Comparison of ENCODE assay signal across 8 cellular contexts in genomic region chr14:60648934-60649814, GRCh38. TPM values are rescaled to one million over a fixed set of nuclear protein-coding genes. Genes with fewer than 3 reads are reported as not detected.
A peak's percentile ranks its signal among the peaks of the same experiment; 100 is the strongest.
DNase-seq lines count a peak whose midpoint lies in the region; ATAC-seq, FAIRE-seq and TF ChIP-seq lines count a peak whose summit lies in the region.

Gene SIX1, minus strand, starts transcription at chr14:60649477. Its CDS starts 288 bp downstream, at chr14:60649189.

- FAIRE-seq in HepG2 (lab: Jason Lieb, UNC), result no peak

- H3K4me3 ChIP-seq in Caco-2 (ENCODE audit: low read depth, low read length) (peak within 1 kb of the TSS; percentile 42), MM.1S (ENCODE audit: low read length) (peak within 1 kb of the TSS; percentile 60), HepG2 (replicated peaks in 1 of 3; ENCODE audit: insufficient read depth in 1 of 3, low read depth in 2 of 3, low read length in 3 of 3) (peak within 1 kb of the TSS; percentile 75 to 79 (median 77))

- peaks cover 13% of the 10 kb centered on the region for H3F3A ChIP-seq in MM.1S (ENCODE audit: insufficient read depth, low read length)

- in situ Hi-C loops in HepG2 (cut with HindIII; ENCODE audit: extremely low pct_ligation_motif_present, low pct_unique_long_range_greater_than_20kb), result no loop called here

- POLR2A ChIA-PET in Caco-2 (lab: Charles Lee) (no interaction called here), HepG2 (lab: Yijun Ruan, JAX) (interaction anchor here (0.7 to 1.7 kb wide), 9 partner anchors 8 to 332 kb away, joined by 3 to 7 read pairs (median 5); partner anchors contain the start of genes SIX4, SLC38A6 and TRMT5)

- TF ChIP-seq RAD21 in HepG2 (CRISPR knock-in tag; IDR thresholded peaks at IDR 0.05), result 0 out of 2 replicates have a peak, but pooled peaks have one; percentile 9

- ATAC-seq in GM21423 (IDR thresholded peaks at IDR 0.05; ENCODE audit: unreplicated experiment) (peak; percentile 64), HepG2 (peak; percentile 93)
- peak; percentile 64 for ATAC-seq in stimulated activated naive CD8-positive, alpha-beta T cell treated with anti-CD3 and anti-CD28 coated beads, Interleukin-15, amount 100 ng/mL, for 72 hours

- H3K9me3 ChIP-seq in Caco-2, result no peaks in the 10 kb centered on the region
- no peaks in the 10 kb centered on the region for H3K9me3 ChIP-seq in MM.1S (replicated peaks; ENCODE audit: insufficient read depth, low read length)
- no peaks in the 10 kb centered on the region for H3K9me3 ChIP-seq in HepG2 (ENCODE audit: low read length)

- H3K9ac ChIP-seq in MM.1S (ENCODE audit: low read length) (peak within 1 kb of the TSS; percentile 49; the same call in 1 of the 2 replicates), HepG2 (ENCODE audit: insufficient read depth, low read depth, low read length) (peak within 1 kb of the TSS; percentile 69)

- no peaks in the 10 kb centered on the region for H4K20me1 ChIP-seq in MM.1S (ENCODE audit: insufficient read depth, low read length)
- no peaks in the 10 kb centered on the region for H4K20me1 ChIP-seq in HepG2 (ENCODE audit: insufficient read depth, low read length)

- H3K4me1 Mint-ChIP-seq in Caco-2 (ENCODE audit: low read depth, unreplicated experiment), result peaks cover 24% of the 10 kb centered on the region
- H3K4me1 Mint-ChIP-seq in stimulated activated naive CD8-positive, alpha-beta T cell treated with anti-CD3 and anti-CD28 coated beads, Interleukin-15, amount 100 ng/mL, for 72 hours, result peaks cover 66% of the 10 kb centered on the region

- H3K4me1 ChIP-seq in Caco-2, result peaks cover 36% of the 10 kb centered on the region
- H3K4me1 ChIP-seq in MM.1S (ENCODE audit: low read length), result peaks cover 12% of the 10 kb centered on the region
- H3K4me1 ChIP-seq in HepG2 (ENCODE audit: insufficient read depth, low read length), result peaks cover 55% of the 10 kb centered on the region

- no peak for TF ChIP-seq EP300 in HepG2 (IDR thresholded peaks at IDR 0.05; ENCODE audit: low read depth in 2 of 2, low read length in 2 of 2)
- no peak for TF ChIP-seq EP300 in HepG2 (CRISPR knock-in tag; IDR thresholded peaks at IDR 0.05; ENCODE audit: borderline replicate concordance)

- H2AFZ ChIP-seq in MM.1S (ENCODE audit: low read length) (peak within 1 kb of the TSS; percentile 69; the same call in 1 of the 2 replicates), HepG2 (ENCODE audit: low read length) (peak within 1 kb of the TSS; percentile 55)

- H3K79me2 ChIP-seq in MM.1S (ENCODE audit: low read length) (no peaks in the 10 kb centered on the region), HepG2 (ENCODE audit: insufficient read depth, low read length) (peaks cover 44% of the 10 kb centered on the region)

- no peak for TF ChIP-seq CTCF in Caco-2 (IDR thresholded peaks at IDR 0.05; ENCODE audit: insufficient read depth in 1 of 2, low read depth in 1 of 2, low read length in 1 of 2, severe bottlenecking in 1 of 2, unreplicated experiment in 1 of 2)
- TF ChIP-seq CTCF in MM.1S (IDR thresholded peaks at IDR 0.05; ENCODE audit: low read length), result no peak
- no peak for TF ChIP-seq CTCF in HepG2 (CRISPR knock-in tag; IDR thresholded peaks at IDR 0.05)

- H3K9me3 Mint-ChIP-seq in Caco-2 (ENCODE audit: unreplicated experiment), result no peaks in the 10 kb centered on the region
- no peaks in the 10 kb centered on the region for H3K9me3 Mint-ChIP-seq in stimulated activated naive CD8-positive, alpha-beta T cell treated with anti-CD3 and anti-CD28 coated beads, Interleukin-15, amount 100 ng/mL, for 72 hours

- peaks cover 9% of the 10 kb centered on the region for H3K36me3 Mint-ChIP-seq in Caco-2 (ENCODE audit: insufficient read depth, unreplicated experiment)

- CTCF ChIA-PET in Caco-2 (lab: Charles Lee), result no interaction called here
- CTCF ChIA-PET in HepG2 (lab: Yijun Ruan, JAX; ENCODE audit: low intra/inter-chr PET ratio, low total read pairs), result no interaction called here

- H3K36me3 ChIP-seq in Caco-2 (ENCODE audit: control insufficient read depth, insufficient read depth, low read length), result no peaks in the 10 kb centered on the region
- H3K36me3 ChIP-seq in MM.1S (replicated peaks; ENCODE audit: insufficient read depth, low read length), result no peaks in the 10 kb centered on the region
- H3K36me3 ChIP-seq in HepG2 (replicated peaks in 1 of 2; ENCODE audit: control insufficient read depth in 1 of 2, insufficient read depth in 2 of 2, low read length in 2 of 2), result no peaks in the 10 kb centered on the region

- H3K27me3 ChIP-seq in Caco-2 (replicated peaks; ENCODE audit: control insufficient read depth, insufficient read depth, low read length) (peaks cover 6% of the 10 kb centered on the region), MM.1S (replicated peaks; ENCODE audit: insufficient read depth, low read length) (peaks cover 31% of the 10 kb centered on the region), HepG2 (ENCODE audit: control insufficient read depth in 1 of 2, insufficient read depth in 2 of 2, low read length in 2 of 2) (peaks cover 1 to 26% of the 10 kb centered on the region in 2 experiments; a peak in 4 of 5 replicates)

- H3K27ac ChIP-seq in MM.1S (ENCODE audit: low read length) (no peak within 1 kb of the TSS), HepG2 (ENCODE audit: extremely low read length, insufficient read depth, low read length) (peak within 1 kb of the TSS; percentile 44)

- under 1% methylated on average over 28 of the region's 76 CpGs for WGBS in HepG2 (ENCODE audit: low lambda C conversion rate)

- TF ChIP-seq POLR2A in Raji (IDR thresholded peaks at IDR 0.05; ENCODE audit: insufficient read depth, low read depth, low read length) (peak; percentile 81), HepG2 (IDR thresholded peaks at IDR 0.05; ENCODE audit: insufficient read depth in 1 of 2, low read depth in 2 of 2, low read length in 2 of 2) (peak; percentile 66 to 86)

- intact Hi-C loops in Caco-2 (cut with micrococcal nuclease; ENCODE audit: unreplicated experiment), result loop anchor here (1.0 to 2.0 kb wide), 3 partner anchors 74 to 632 kb away; partner anchors contain the start of genes SLC38A6, TMEM30B and TRMT5
- intact Hi-C loops in HepG2 (cut with micrococcal nuclease; ENCODE audit: unreplicated experiment), result loop anchor here (1.0 to 5.0 kb wide), 3 partner anchors 72 to 378 kb away; no protein-coding TSS in a partner anchor

- no peaks in the 10 kb centered on the region for H3K9me2 ChIP-seq in MM.1S (replicated peaks; ENCODE audit: insufficient read depth, low read length)

- H3K27ac Mint-ChIP-seq in Caco-2 (ENCODE audit: unreplicated experiment), result no peak within 1 kb of the TSS
- H3K27ac Mint-ChIP-seq in stimulated activated naive CD8-positive, alpha-beta T cell treated with anti-CD3 and anti-CD28 coated beads, Interleukin-15, amount 100 ng/mL, for 72 hours, result no peak within 1 kb of the TSS

- peak within 1 kb of the TSS; percentile 77 for H3K4me3 Mint-ChIP-seq in Caco-2 (ENCODE audit: unreplicated experiment)
- peak within 1 kb of the TSS; percentile 65 to 78 for H3K4me3 Mint-ChIP-seq in stimulated activated naive CD8-positive, alpha-beta T cell treated with anti-CD3 and anti-CD28 coated beads, Interleukin-15, amount 100 ng/mL, for 72 hours

- BruUV-seq in Caco-2 (replicated peaks; lab: Mats Ljungman, UMichigan) (no TSS peak), HepG2 (replicated peaks; lab: Mats Ljungman, UMichigan) (TSS peak; percentile 47)

- H3K27me3 Mint-ChIP-seq in Caco-2 (ENCODE audit: insufficient read depth, unreplicated experiment), result peaks cover 33% of the 10 kb centered on the region
- peaks cover 100% of the 10 kb centered on the region for H3K27me3 Mint-ChIP-seq in stimulated activated naive CD8-positive, alpha-beta T cell treated with anti-CD3 and anti-CD28 coated beads, Interleukin-15, amount 100 ng/mL, for 72 hours

- H3K4me2 ChIP-seq in MM.1S (ENCODE audit: low read depth, low read length) (peak within 1 kb of the TSS; percentile 78), HepG2 (ENCODE audit: low read depth, low read length) (peak within 1 kb of the TSS; percentile 96)

- DNase-seq in Caco-2 (peak; percentile 75 to 76), MM.1S (peak; percentile 77), dedifferentiated amniotic fluid mesenchymal stem cell (ENCODE audit: extremely low spot score) (peak; percentile 93), HepG2 (ENCODE audit: low spot score) (peak; percentile 77)
- DNase-seq in stimulated activated naive CD8-positive, alpha-beta T cell treated with anti-CD3 and anti-CD28 coated beads, Interleukin-15, amount 100 ng/mL, for 72 hours, result peak in 1 of 2 donors; percentile 38
- no peak for DNase-seq in stimulated activated CD4-positive, alpha-beta T cell treated with anti-CD3 and anti-CD28 coated beads, Interleukin-4, amount 100 ng/mL, for 1 hour

TF ChIP-seq in HepG2, 621 proteins besides CTCF, POLR2A, EP300 and RAD21 (continues in another document):
- TF ChIP-seq ZNF263 (CRISPR knock-in tag; IDR thresholded peaks at IDR 0.05), result peak; percentile 36
- TF ChIP-seq ARID2 (CRISPR knock-in tag; IDR thresholded peaks at IDR 0.05; ENCODE audit: borderline replicate concordance), result peak; percentile 95
- peak; percentile 72 for TF ChIP-seq ZNF883 (CRISPR knock-in tag; IDR thresholded peaks at IDR 0.05; ENCODE audit: not compliant biosample characterization)
- TF ChIP-seq ZNF547 (CRISPR knock-in tag; IDR thresholded peaks at IDR 0.05), result 0 out of 2 replicates have a peak, but pooled peaks have one; percentile 46
- TF ChIP-seq CCDC6 (CRISPR knock-in tag; IDR thresholded peaks at IDR 0.05), result peak; percentile 55

RNA-seq across cellular contexts. Expression of gene SIX1, which starts in this region (rescaled TPM):
- 0.26 and 0.32 TPM in 2 replicates for total RNA-seq in Caco-2 (2022)
- 6.5 and 6.8 TPM in 2 replicates for total RNA-seq in HepG2 (2016; rRNA removed; fragmentation: Illumina TruSeq; extraction: Trizol)
- total RNA-seq in HepG2 (2016; cell fraction: cytosol; rRNA removed; fragmentation: Illumina TruSeq; extraction: Trizol; ENCODE audit: low read depth), result 2.6 and 3.0 TPM in 2 replicates
- total RNA-seq in HepG2 (2016; cell fraction: insoluble cytoplasmic fraction; rRNA removed; fragmentation: Illumina TruSeq; extraction: Trizol), result 5.9 and 6.3 TPM in 2 replicates
- 6.9 and 7.5 TPM in 2 replicates for total RNA-seq in HepG2 (2016; cell fraction: membrane; rRNA removed; fragmentation: Illumina TruSeq; extraction: Trizol)
- total RNA-seq in HepG2 (2016; cell fraction: nucleus; rRNA removed; fragmentation: Illumina TruSeq; extraction: Trizol), result 4.9 and 6.0 TPM in 2 replicates
- 1.3 and 1.7 TPM in 2 replicates for polyA plus RNA-seq in HepG2 (2011; rRNA removed)
- polyA plus RNA-seq in HepG2 (2011; cell fraction: cytosol; rRNA removed), result 1.2 and 1.8 TPM in 2 replicates
- polyA plus RNA-seq in HepG2 (2011; cell fraction: nucleus; rRNA removed), result 2.7 and 3.5 TPM in 2 replicates
- 3.0 and 3.1 TPM in 2 replicates for polyA plus RNA-seq in HepG2 (2012)
- 1.1 and 1.3 TPM in 2 replicates for polyA plus RNA-seq in HepG2 (2016; cell fraction: cytosol; fragmentation: Illumina TruSeq; extraction: Trizol; ENCODE audit: low read depth)
- 6.3 and 7.8 TPM in 2 replicates for polyA plus RNA-seq in HepG2 (2016; cell fraction: insoluble cytoplasmic fraction; fragmentation: Illumina TruSeq; extraction: Trizol; ENCODE audit: low read depth)
- 2.3 and 2.7 TPM in 2 replicates for polyA plus RNA-seq in HepG2 (2016; cell fraction: membrane; fragmentation: Illumina TruSeq; extraction: Trizol; ENCODE audit: low read depth)
- 6.4 and 7.6 TPM in 2 replicates for polyA plus RNA-seq in HepG2 (2016; cell fraction: nucleus; fragmentation: Illumina TruSeq; extraction: Trizol; ENCODE audit: insufficient read depth, low read depth)
- polyA minus RNA-seq in HepG2 (2011; rRNA and poly(A)+ RNA removed; ENCODE audit: low replicate concordance), result 1.5 and 4.6 TPM in 2 replicates
- 2.3 and 3.2 TPM in 2 replicates for polyA minus RNA-seq in HepG2 (2011; cell fraction: cytosol; rRNA and poly(A)+ RNA removed)
- polyA minus RNA-seq in HepG2 (2011; cell fraction: nucleus; rRNA and poly(A)+ RNA removed), result 7.1 and 8.3 TPM in 2 replicates

Comparison
In these comparisons a context has a peak if more than half of its experiments do, and no peak if none do; other contexts are left out.
1. Peak in DNase-seq and H3K4me3 ChIP-seq in Caco-2; RNA of the gene not detected or under 1 TPM.